In the genomic region with DNA sequence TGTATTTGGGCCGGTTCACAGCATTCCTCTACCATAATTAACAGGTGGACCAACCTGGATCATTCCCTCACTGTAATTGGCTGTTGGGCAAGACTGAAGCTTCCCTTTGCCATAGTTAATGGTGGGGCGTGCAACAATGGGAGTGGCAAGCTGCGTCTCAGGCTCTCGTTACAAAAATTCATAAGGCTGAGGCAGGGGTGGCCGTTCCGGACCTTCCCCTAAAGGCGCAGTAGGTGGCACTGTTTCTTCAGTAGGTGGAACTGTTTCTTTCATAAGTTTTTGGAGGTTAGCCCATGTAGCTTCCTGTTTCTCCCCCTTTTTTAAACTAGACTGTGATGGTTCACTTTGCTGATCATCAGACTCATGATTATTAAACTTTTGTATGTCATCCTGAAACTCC, we compare ENCODE assay signal across 1 cellular context.
TF ChIP-seq lines count a peak whose summit lies in the region.

No MANE protein-coding gene starts in this region.

TF ChIP-seq in GM23338, 12 proteins besides CTCF, POLR2A, EP300 and RAD21 (continued from another document):
- TF ChIP-seq ZNF462 (CRISPR knock-in tag; IDR thresholded peaks at IDR 0.05) (no peak), STAT1 (IDR thresholded peaks at IDR 0.05; ENCODE audit: unreplicated experiment) (no peak), REST (IDR thresholded peaks at IDR 0.05; ENCODE audit: unreplicated experiment) (no peak)
